8 cellular contexts compared by ENCODE assay signal in the genomic region with DNA sequence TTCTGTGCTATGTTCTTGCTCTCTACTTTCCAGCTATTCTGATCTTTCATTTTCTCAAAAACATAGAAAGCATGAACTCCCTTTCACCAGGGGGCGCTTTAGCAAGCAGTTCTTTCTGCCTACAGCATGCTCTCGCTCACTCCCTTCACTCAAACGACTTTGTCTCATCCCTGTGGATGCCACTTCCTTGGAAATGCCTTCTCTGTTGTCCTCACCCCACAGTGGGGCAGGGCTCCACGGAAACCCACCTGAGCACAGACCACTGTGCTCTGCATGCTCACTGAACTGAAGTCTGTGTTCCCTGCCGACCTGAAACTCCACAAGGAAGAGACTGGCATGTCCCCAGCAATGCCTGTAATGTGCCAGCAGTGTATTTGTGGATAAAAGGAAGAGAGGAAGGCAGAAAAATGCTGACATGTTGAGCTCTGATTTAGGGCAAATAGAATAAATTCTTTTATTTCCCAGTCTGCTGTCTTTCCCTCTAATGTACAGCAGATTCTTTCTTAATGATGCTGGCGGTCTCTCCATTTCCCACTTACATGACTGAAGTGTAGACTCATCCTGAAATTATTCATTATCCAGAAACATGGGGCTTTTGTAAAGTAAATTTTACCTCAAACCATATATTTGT. TPM values are rescaled to one million over a fixed set of nuclear protein-coding genes. Genes with fewer than 3 reads are reported as not detected.
A peak's percentile ranks its signal among the peaks of the same experiment; 100 is the strongest.
DNase-seq lines count a peak whose midpoint lies in the region; ATAC-seq and TF ChIP-seq lines count a peak whose summit lies in the region.

No MANE protein-coding gene starts in this region.

- H3K9me2 ChIP-seq in GM23248 (ENCODE audit: insufficient read depth), result no peaks in the 10 kb centered on the region
- H3K9me2 ChIP-seq in PC-3 (replicated peaks; ENCODE audit: low read length), result no peaks in the 10 kb centered on the region

- ATAC-seq in PC-3, result peak; percentile 59
- no peak for ATAC-seq in lung (ENCODE audit: insufficient read depth, low FRiP score)
- ATAC-seq in GM18861 (IDR thresholded peaks at IDR 0.05; ENCODE audit: unreplicated experiment), result no peak

- peak overlapping the region; percentile 44 for H3K9ac ChIP-seq in GM23248
- H3K9ac ChIP-seq in PC-3 (ENCODE audit: low read length), result no peak overlapping the region

- H3K27me3 ChIP-seq in GM23248 (replicated peaks; ENCODE audit: insufficient read depth) (no peaks in the 10 kb centered on the region), PC-3 (ENCODE audit: low read length) (peaks cover 13% of the 10 kb centered on the region), lung (ENCODE audit: control insufficient read depth, insufficient read depth) (peaks cover 3% of the 10 kb centered on the region)

- peak overlapping the region; percentile 70 for H3K4me3 ChIP-seq in GM23248
- H3K4me3 ChIP-seq in PC-3 (ENCODE audit: low read length), result peak overlapping the region; percentile 35; the same call in 1 of the 2 replicates
- H3K4me3 ChIP-seq in coronary artery, result peak overlapping the region; percentile 28
- no peak overlapping the region for H3K4me3 ChIP-seq in lung

- H4K20me1 ChIP-seq in GM23248 (ENCODE audit: insufficient read depth) (no peaks in the 10 kb centered on the region), PC-3 (ENCODE audit: low read length) (no peaks in the 10 kb centered on the region)

- CTCF ChIA-PET in PC-3 (lab: Charles Lee), result interaction anchor here (0.6 kb wide), 1 partner anchor 44 kb away, joined by 3 read pairs; no protein-coding TSS in a partner anchor

- H3K36me3 ChIP-seq in GM23248 (ENCODE audit: low read depth), result no peaks in the 10 kb centered on the region
- H3K36me3 ChIP-seq in PC-3 (ENCODE audit: low read depth, low read length), result no peaks in the 10 kb centered on the region
- no peaks in the 10 kb centered on the region for H3K36me3 ChIP-seq in lung (ENCODE audit: control insufficient read depth in 2 of 2, insufficient read depth in 2 of 2, low read length in 2 of 2)

- WGBS in GM23248 (ENCODE audit: low coverage in 1 of 2, low lambda C conversion rate in 2 of 2, missing lambda C conversion rate in 2 of 2), 2 experiments, result 7 to 9% methylated on average over 6 of the region's 6 CpGs
- 25 to 27% methylated on average over 6 of the region's 6 CpGs for WGBS in lung, 2 donors

- H3K4me3 Mint-ChIP-seq in CD14-positive monocyte, result no peak overlapping the region

- H3K27me3 Mint-ChIP-seq in CD14-positive monocyte (ENCODE audit: low read depth in 3 of 3), result peaks cover 25 to 31% (median 30%) of the 10 kb centered on the region in 3 donors

- POLR2A ChIA-PET in PC-3 (lab: Charles Lee; ENCODE audit: unreplicated experiment), result interaction anchor here (0.6 kb wide), 1 partner anchor 59 kb away, joined by 5 read pairs; no protein-coding TSS in a partner anchor

- no peak overlapping the region for H3K27ac Mint-ChIP-seq in CD14-positive monocyte

- TF ChIP-seq CTCF in CD14-positive monocyte (IDR thresholded peaks at IDR 0.05), result peak; percentile 23
- TF ChIP-seq CTCF in PC-3 (conservative IDR thresholded peaks at IDR 0.05; ENCODE audit: low read depth, low read length), result peak; percentile 76
- no peak for TF ChIP-seq CTCF in coronary artery (IDR thresholded peaks at IDR 0.05)
- peak; percentile 4 for TF ChIP-seq CTCF in lung (IDR thresholded peaks at IDR 0.05; ENCODE audit: control extremely low read depth, extremely low read depth)

- no TSS peak for BruUV-seq in PC-3 (replicated peaks; lab: Mats Ljungman, UMichigan)

- peaks cover 0 to 13% (median 11%) of the 10 kb centered on the region in 7 donors for H3K9me3 Mint-ChIP-seq in CD14-positive monocyte

- H2AFZ ChIP-seq in GM23248 (peak overlapping the region; percentile 85), PC-3 (ENCODE audit: low read length) (peak overlapping the region; percentile 68)

- peak overlapping the region; percentile 72 for H3K27ac ChIP-seq in GM23248
- no peak overlapping the region for H3K27ac ChIP-seq in PC-3 (ENCODE audit: low read length)
- H3K27ac ChIP-seq in coronary artery, result no peak overlapping the region
- no peak overlapping the region for H3K27ac ChIP-seq in lung (ENCODE audit: low read depth in 1 of 2, low read length in 1 of 2)

- H3K4me2 ChIP-seq in GM23248 (ENCODE audit: unreplicated experiment) (peak overlapping the region; percentile 94), PC-3 (ENCODE audit: low read length) (peak overlapping the region; percentile 69)

- H3K4me1 ChIP-seq in GM23248 (ENCODE audit: insufficient read depth), result peaks cover 13% of the 10 kb centered on the region
- H3K4me1 ChIP-seq in PC-3 (ENCODE audit: insufficient read depth, low read length), result no peaks in the 10 kb centered on the region
- peaks cover 0 to 8% of the 10 kb centered on the region in 2 donors for H3K4me1 ChIP-seq in lung (ENCODE audit: control insufficient read depth in 2 of 2, insufficient read depth in 2 of 2, low read length in 2 of 2)

- intact Hi-C loops in CD14-positive monocyte (cut with micrococcal nuclease), result no loop called here
- intact Hi-C loops in PC-3 (cut with micrococcal nuclease), result no loop called here

- H3K9me3 ChIP-seq in GM23248 (ENCODE audit: low read depth) (no peaks in the 10 kb centered on the region), PC-3 (ENCODE audit: low read length) (no peaks in the 10 kb centered on the region), lung (ENCODE audit: control insufficient read depth in 2 of 2, insufficient read depth in 1 of 2, low read length in 1 of 2) (peaks cover 2 to 11% of the 10 kb centered on the region in 2 donors)

- DNase-seq in CD14-positive monocyte (ENCODE audit: low spot score), result no peak
- peak; percentile 87 for DNase-seq in GM23248
- peak; percentile 53 for DNase-seq in PC-3
- DNase-seq in coronary artery (ENCODE audit: low spot score), result no peak
- DNase-seq in lung (ENCODE audit: low spot score), result no peak
- no peak for DNase-seq in NCI-H2081 (lab: John Stamatoyannopoulos, UW)
- DNase-seq in stimulated activated CD4-positive, alpha-beta T cell treated with anti-CD3 and anti-CD28 coated beads, Interleukin-12 subunit alpha, Interleukin-12 subunit beta, amount 100 ng/mL, for 4 hours, result no peak

- in situ Hi-C loops in GM23248 (cut with MboI), result no loop called here

- peaks cover 8% of the 10 kb centered on the region for H3K4me1 Mint-ChIP-seq in CD14-positive monocyte

- peaks cover 23% of the 10 kb centered on the region for H3F3A ChIP-seq in GM23248 (ENCODE audit: insufficient read depth)
- no peaks in the 10 kb centered on the region for H3F3A ChIP-seq in PC-3 (ENCODE audit: low read length, unreplicated experiment)

- H3K36me3 Mint-ChIP-seq in CD14-positive monocyte, result no peaks in the 10 kb centered on the region

- no peaks in the 10 kb centered on the region for H3K79me2 ChIP-seq in GM23248 (ENCODE audit: insufficient read depth)
- H3K79me2 ChIP-seq in PC-3 (ENCODE audit: low read length), result no peaks in the 10 kb centered on the region

RNA-seq across cellular contexts. Expression of a gene that starts 4.9 kb away (rescaled TPM):
- polyA plus RNA-seq in CD14-positive monocyte (not detected), GM23248 (2016; fragmentation: Nextera tagmentation; extraction: Ambion mirVana) (7.1 and 7.7 TPM in 2 replicates), lung (1 to 10 TPM; 2.7 to 6.3 TPM)
- 8.2 and 12.9 TPM in 2 replicates for total RNA-seq in GM23248 (2014; rRNA removed; shearing (Covaris generic))
- total RNA-seq in PC-3 (2014; rRNA removed) (0.23 TPM in 1 of 2 replicates, not detected in the other), lung (10 to 100 TPM; 12.1 to 32.3 TPM)

Comparison
In these comparisons a context has a peak if more than half of its experiments do, and no peak if none do; other contexts are left out.
1. DNase-seq: peak in GM23248 (single experiment) and PC-3 (single experiment); none in CD14-positive monocyte (single experiment), coronary artery (single experiment), lung (single experiment), NCI-H2081 (0 of 2) and stimulated activated CD4-positive, alpha-beta T cell treated with anti-CD3 and anti-CD28 coated beads, Interleukin-12 subunit alpha, Interleukin-12 subunit beta, amount 100 ng/mL, for 4 hours (single experiment).